18 cellular contexts compared by ENCODE assay signal in genomic region chr6:138406443-138406842, GRCh38. TPM values are rescaled to one million over a fixed set of nuclear protein-coding genes. Genes with fewer than 3 reads are reported as not detected.
A peak's percentile ranks its signal among the peaks of the same experiment; 100 is the strongest.
DNase-seq lines count a peak whose midpoint lies in the region; ATAC-seq, FAIRE-seq and TF ChIP-seq lines count a peak whose summit lies in the region.
"Had no signal": no experiment of that assay in that cellular context is flagged by ENCODE, and none has a peak within 500 bp of the region (broad histone marks: within the 10 kb centered on the region; RNA-seq: fewer than 3 reads in every experiment).

No MANE protein-coding gene starts in this region.

- H3K4me2 ChIP-seq in OCI-LY7 (ENCODE audit: low read length), result peak overlapping the region; percentile 97; the same call in 1 of the 2 replicates
- H3K4me2 ChIP-seq: BLaER1 had no signal

- intact Hi-C loops in natural killer cell (cut with micrococcal nuclease) (no loop called here), OCI-LY7 (cut with micrococcal nuclease; ENCODE audit: unreplicated experiment) (loop anchor here (10.0 kb wide), 1 partner anchor 402 kb away; no protein-coding TSS in a partner anchor), esophagus squamous epithelium (cut with DNase I) (loop anchor here (10.0 kb wide), 1 partner anchor 292 kb away; no protein-coding TSS in a partner anchor)

- WGBS in esophagus squamous epithelium, 2 donors, result 58 to 65% methylated on average over 2 of the region's 2 CpGs

- H4K20me1 ChIP-seq in OCI-LY7 (ENCODE audit: insufficient read depth, low read length), result no peaks in the 10 kb centered on the region

- peaks cover 0 to 2% of the 10 kb centered on the region in 2 donors for H3K27me3 Mint-ChIP-seq in natural killer cell (ENCODE audit: low read depth in 2 of 2)
- peaks cover 0 to 5% of the 10 kb centered on the region in 2 donors for H3K27me3 Mint-ChIP-seq in natural killer cell treated with Interleukin-12 subunit alpha and Interleukin-12 subunit beta and Interleukin-15 and Interleukin-18, amount 100 ng/mL, for 72 hours

- H3K4me1 ChIP-seq in OCI-LY7 (ENCODE audit: insufficient read depth, low read length, poor library complexity, severe bottlenecking) (peaks cover 20% of the 10 kb centered on the region), esophagus squamous epithelium (peaks cover 16 to 76% (median 33%) of the 10 kb centered on the region in 3 donors)

- H3K4me3 ChIP-seq in OCI-LY7 (ENCODE audit: low read depth, low read length, poor library complexity, severe bottlenecking) (no peak overlapping the region), esophagus squamous epithelium (no peak overlapping the region)
- H3K4me3 ChIP-seq: BLaER1 had no signal

- CTCF ChIA-PET in OCI-LY7 (lab: Charles Lee; ENCODE audit: unreplicated experiment), result no interaction called here

- H3K27ac ChIP-seq in OCI-LY7 (ENCODE audit: low read depth, low read length, poor library complexity, severe bottlenecking) (no peak overlapping the region), esophagus squamous epithelium (peak overlapping the region in 3 of 4 donors; percentile 94 to 99 (median 97))
- H3K27ac ChIP-seq: BLaER1 had no signal

- peaks cover 5 to 20% of the 10 kb centered on the region in 2 donors for H3K4me1 Mint-ChIP-seq in natural killer cell
- peaks cover 15 to 33% of the 10 kb centered on the region in 2 donors for H3K4me1 Mint-ChIP-seq in natural killer cell treated with Interleukin-12 subunit alpha and Interleukin-12 subunit beta and Interleukin-15 and Interleukin-18, amount 100 ng/mL, for 72 hours (ENCODE audit: low read depth in 2 of 2)

- DNase-seq in natural killer cell (no peak), OCI-LY7 (ENCODE audit: low spot score) (peak; percentile 36), esophagus squamous epithelium (lab: John Stamatoyannopoulos, UW) (no peak), RCC 7860 (ENCODE audit: low spot score) (no peak), NCI-H1048 (lab: John Stamatoyannopoulos, UW) (no peak)
- DNase-seq in natural killer cell treated with Interleukin-12 subunit alpha and Interleukin-12 subunit beta and Interleukin-15 and Interleukin-18, amount 100 ng/mL, for 72 hours (ENCODE audit: low spot score), result no peak
- DNase-seq in activated CD4-positive, alpha-beta T cell treated with anti-CD3 and anti-CD28 coated beads for 4 hours, result no peak
- DNase-seq: activated gamma-delta T cell treated with Interleukin-2 at 50 U/mL for 16 hours; H9; IMR-90; kidney glomerular epithelial cell; NCI-H1930; SHP77; stimulated activated CD8-positive, alpha-beta memory T cell treated with anti-CD3 and anti-CD28 coated beads, Interleukin-4, amount 100 ng/mL, for 48 hours had no signal

- H3K9me3 ChIP-seq in OCI-LY7 (ENCODE audit: low read length) (no peaks in the 10 kb centered on the region), esophagus squamous epithelium (no peaks in the 10 kb centered on the region)
- H3K9me3 ChIP-seq: BLaER1 had no signal

- H3K27me3 ChIP-seq in esophagus squamous epithelium, result no peaks in the 10 kb centered on the region
- H3K27me3 ChIP-seq: BLaER1 had no signal

- H2AFZ ChIP-seq in OCI-LY7 (ENCODE audit: low read length), result no peak overlapping the region

- FAIRE-seq in RCC 7860 (lab: Jason Lieb, UNC), result no peak
- FAIRE-seq: colon had no signal

- TF ChIP-seq POLR2A in esophagus squamous epithelium (IDR thresholded peaks at IDR 0.05), result no peak

- H3K9me2 ChIP-seq in OCI-LY7 (ENCODE audit: insufficient read depth, low read length), result no peaks in the 10 kb centered on the region

- H3K4me3 Mint-ChIP-seq in natural killer cell, result no peak overlapping the region
- H3K4me3 Mint-ChIP-seq in natural killer cell treated with Interleukin-12 subunit alpha and Interleukin-12 subunit beta and Interleukin-15 and Interleukin-18, amount 100 ng/mL, for 72 hours, result no peak overlapping the region
- H3K4me3 Mint-ChIP-seq: H9 had no signal

- H3K36me3 Mint-ChIP-seq in natural killer cell, result no peaks in the 10 kb centered on the region
- peaks cover 16% of the 10 kb centered on the region for H3K36me3 Mint-ChIP-seq in natural killer cell treated with Interleukin-12 subunit alpha and Interleukin-12 subunit beta and Interleukin-15 and Interleukin-18, amount 100 ng/mL, for 72 hours

- no peaks in the 10 kb centered on the region; the same call in 1 of the 2 replicates for H3K79me2 ChIP-seq in OCI-LY7 (ENCODE audit: insufficient read depth, low read depth, low read length)

- H3K9me3 Mint-ChIP-seq in natural killer cell, result no peaks in the 10 kb centered on the region
- H3K9me3 Mint-ChIP-seq in natural killer cell treated with Interleukin-12 subunit alpha and Interleukin-12 subunit beta and Interleukin-15 and Interleukin-18, amount 100 ng/mL, for 72 hours, result no peaks in the 10 kb centered on the region
- H3K9me3 Mint-ChIP-seq: H9 had no signal

- H3K36me3 ChIP-seq in OCI-LY7 (ENCODE audit: insufficient read depth, low read length) (peaks cover 54% of the 10 kb centered on the region), esophagus squamous epithelium (peaks cover 11 to 60% (median 22%) of the 10 kb centered on the region in 3 donors)

- ATAC-seq in natural killer cell, result no peak
- no peak for ATAC-seq in natural killer cell treated with Interleukin-12 subunit alpha and Interleukin-12 subunit beta and Interleukin-15 and Interleukin-18, amount 100 ng/mL, for 72 hours
- no peak for ATAC-seq in GM21360 (IDR thresholded peaks at IDR 0.05; ENCODE audit: unreplicated experiment)

- H3K27ac Mint-ChIP-seq in natural killer cell, result peak overlapping the region; percentile 70 to 77
- H3K27ac Mint-ChIP-seq in natural killer cell treated with Interleukin-12 subunit alpha and Interleukin-12 subunit beta and Interleukin-15 and Interleukin-18, amount 100 ng/mL, for 72 hours, result peak overlapping the region in 1 of 2 donors; percentile 24
- H3K27ac Mint-ChIP-seq: H9 had no signal

- BruUV-seq in OCI-LY7 (replicated peaks; lab: Mats Ljungman, UMichigan), result TSS peak; percentile 53

- no peak for TF ChIP-seq CTCF in natural killer cell (IDR thresholded peaks at IDR 0.05)
- TF ChIP-seq CTCF in OCI-LY7 (conservative IDR thresholded peaks at IDR 0.05; ENCODE audit: low read length), result peak; percentile 53
- TF ChIP-seq CTCF in esophagus squamous epithelium (IDR thresholded peaks at IDR 0.05), result peak in 1 of 6 experiments; percentile 24

- POLR2A ChIA-PET in OCI-LY7 (lab: Charles Lee), result interaction anchor here (0.5 to 2.4 kb wide), 2 partner anchors 12 to 17 kb away, joined by 3 to 12 read pairs; no protein-coding TSS in a partner anchor

RNA-seq across cellular contexts. Expression of gene HEBP2, which starts 2.4 kb away (rescaled TPM):
- total RNA-seq in natural killer cell, result 10 to 100 TPM; 14.2 to 18.6 (median 15.2) TPM
- total RNA-seq in natural killer cell treated with Interleukin-12 subunit alpha and Interleukin-12 subunit beta and Interleukin-15 and Interleukin-18, amount 100 ng/mL, for 72 hours, result 10 to 100 TPM; 14.4 to 17.2 TPM
- 14.0 and 25.0 TPM in 2 replicates for total RNA-seq in OCI-LY7 (2014; rRNA removed; shearing (Covaris generic))
- total RNA-seq in OCI-LY7 (2022), result 36.2 and 38.4 TPM in 2 replicates
- 100 to 1,000 TPM in 2 of 4 donors, 10 to 100 TPM in 2; 62.1 to 193 (median 90.8) TPM for total RNA-seq in esophagus squamous epithelium

RNA-seq across cellular contexts. Expression of gene SMIM28, which starts 28.7 kb away (rescaled TPM):
- total RNA-seq in natural killer cell (not detected), OCI-LY7 (2022) (not detected in 2 replicates), esophagus squamous epithelium (not detected)
- total RNA-seq in natural killer cell treated with Interleukin-12 subunit alpha and Interleukin-12 subunit beta and Interleukin-15 and Interleukin-18, amount 100 ng/mL, for 72 hours, result not detected
- not detected in 2 replicates for total RNA-seq in OCI-LY7 (2014; rRNA removed; shearing (Covaris generic))
- total RNA-seq: H9, IMR-90, urinary bladder had no signal
